Comparison of ENCODE assay signal across 28 cellular contexts in genomic region chr3:83302091-83302490, GRCh38.
"Had no signal": no experiment of that assay in that cellular context is flagged by ENCODE, and none has a peak within 500 bp of the region (broad histone marks: within the 10 kb centered on the region; RNA-seq: fewer than 3 reads in every experiment).

No MANE protein-coding gene starts in this region.

- H3K27me3 ChIP-seq: colonic mucosa, dorsolateral prefrontal cortex, esophagus muscularis mucosa, esophagus squamous epithelium, foreskin keratinocyte, gastrocnemius medialis, gastroesophageal sphincter, heart left ventricle, heart right ventricle had no signal

- H3K36me3 ChIP-seq: colonic mucosa, esophagus muscularis mucosa, esophagus squamous epithelium, gastrocnemius medialis, gastroesophageal sphincter, heart left ventricle, heart right ventricle had no signal

- ATAC-seq: effector memory CD8-positive, alpha-beta T cell; esophagus mucosa; foreskin keratinocyte; gastrocnemius medialis; gastroesophageal sphincter; heart left ventricle; heart right ventricle had no signal

- H3K27ac ChIP-seq: colonic mucosa, coronary artery, dorsolateral prefrontal cortex, epithelial cell of prostate, esophagus muscularis mucosa, esophagus squamous epithelium, foreskin keratinocyte, gastrocnemius medialis, gastroesophageal sphincter, heart left ventricle, heart right ventricle had no signal

- DNase-seq: colonic mucosa; cortex of kidney; dermis blood vessel endothelial cell; dorsolateral prefrontal cortex; effector CD4-positive, alpha-beta T cell; effector CD8-positive, alpha-beta T cell; effector memory CD4-positive, alpha-beta T cell; effector memory CD8-positive, alpha-beta T cell; endodermal cell; erythroblast; esophagus squamous epithelium; foreskin fibroblast; foreskin keratinocyte; foreskin melanocyte; gastrocnemius medialis; glutamatergic neuron; head of caudate nucleus; heart left ventricle; heart right ventricle had no signal

- H3K4me3 ChIP-seq: colonic mucosa, coronary artery, dorsolateral prefrontal cortex, esophagus muscularis mucosa, esophagus squamous epithelium, gastrocnemius medialis, gastroesophageal sphincter, heart left ventricle, heart right ventricle had no signal

- H3K4me1 ChIP-seq: colonic mucosa, esophagus muscularis mucosa, esophagus squamous epithelium, foreskin keratinocyte, gastrocnemius medialis, gastroesophageal sphincter, heart left ventricle, heart right ventricle had no signal

- H3K9me3 ChIP-seq: colonic mucosa, esophagus squamous epithelium, gastrocnemius medialis had no signal

- FAIRE-seq: colon, endometrium, endothelial cell of umbilical vein, frontal cortex had no signal
